1 cellular context compared by ENCODE assay signal in the genomic region with DNA sequence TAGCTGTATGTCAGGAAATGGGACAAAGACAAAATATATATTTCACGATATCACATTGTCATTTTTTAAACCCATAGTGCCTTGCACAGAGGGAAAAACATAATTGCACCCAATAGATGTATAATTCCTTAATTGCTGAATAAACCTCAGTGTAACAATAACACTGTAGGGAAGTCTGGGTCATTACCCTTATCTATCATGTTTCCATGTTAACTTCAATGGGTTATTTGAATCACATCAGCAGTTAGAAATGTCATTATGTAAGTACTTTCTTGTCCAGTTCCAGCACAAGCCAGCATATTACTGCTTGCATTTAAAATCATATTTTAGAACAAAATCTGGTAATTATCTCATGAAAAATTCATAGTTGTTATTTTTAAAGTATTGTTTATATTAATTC.
TF ChIP-seq lines count a peak whose summit lies in the region.

No MANE protein-coding gene starts in this region.

TF ChIP-seq in HepG2, 621 proteins besides CTCF, POLR2A, EP300 and RAD21 (continued from another document):
- TF ChIP-seq, protein P1, sequence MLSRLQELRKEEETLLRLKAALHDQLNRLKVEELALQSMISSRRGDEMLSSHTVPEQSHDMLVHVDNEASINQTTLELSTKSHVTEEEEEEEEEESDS (CRISPR knock-in tag; IDR thresholded peaks at IDR 0.05; ENCODE audit: borderline replicate concordance), result no peak
- no peak for TF ChIP-seq ZNF766 (CRISPR knock-in tag; IDR thresholded peaks at IDR 0.05; ENCODE audit: borderline replicate concordance)
- no peak for TF ChIP-seq ZNF354B (CRISPR knock-in tag; IDR thresholded peaks at IDR 0.05)
- no peak for TF ChIP-seq ZNF720 (CRISPR knock-in tag; IDR thresholded peaks at IDR 0.05)
- no peak for TF ChIP-seq PHB2 (IDR thresholded peaks at IDR 0.05; ENCODE audit: partially characterized antibody)
- TF ChIP-seq ZKSCAN8 (CRISPR knock-in tag; IDR thresholded peaks at IDR 0.05; ENCODE audit: borderline replicate concordance), result no peak
TF ChIP-seq in HepG2: peak in this region for 0.
